ENCODE assay signal across 7 cellular contexts in the genomic region with DNA sequence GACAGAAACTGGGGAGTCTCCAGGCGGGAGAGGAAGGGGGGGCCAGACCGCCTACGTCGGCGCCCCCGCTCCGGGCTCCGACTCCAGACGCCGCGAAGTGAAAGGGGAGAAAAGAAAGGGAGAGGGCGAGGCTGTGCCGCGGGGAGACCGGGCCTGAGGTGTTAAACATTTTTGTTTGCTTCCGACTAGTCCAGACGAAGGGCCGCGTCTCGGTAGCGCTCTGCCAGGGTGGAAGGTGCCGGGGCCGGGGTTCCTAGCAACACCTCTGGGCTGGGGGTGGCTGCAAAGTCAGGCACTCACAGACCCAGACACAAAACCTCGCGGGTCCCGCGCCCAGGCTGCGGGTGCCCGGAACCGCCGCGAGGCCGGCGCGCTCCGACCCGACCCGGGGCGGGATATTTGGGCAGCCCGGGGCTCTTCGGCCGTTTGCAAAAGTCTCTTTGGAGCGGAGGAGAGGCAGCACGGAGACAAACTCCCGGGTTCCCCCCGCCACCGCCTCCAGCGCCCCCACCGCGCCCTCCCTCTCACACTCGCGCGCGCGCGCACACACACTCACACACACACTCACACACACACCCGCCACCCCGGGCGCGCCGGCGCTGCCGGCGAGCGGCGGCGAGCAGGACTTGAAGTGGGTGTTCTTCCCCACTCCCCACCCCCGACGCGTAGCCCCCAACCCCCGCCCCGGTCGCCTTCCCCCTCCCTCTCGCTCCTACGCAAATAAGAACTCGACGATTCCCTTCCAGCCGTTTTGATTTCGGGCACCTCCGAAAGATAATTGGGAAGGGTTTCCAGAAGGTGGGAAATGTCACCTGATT. TPM values are rescaled to one million over a fixed set of nuclear protein-coding genes. Genes with fewer than 3 reads are reported as not detected.
DNase-seq lines count a peak whose midpoint lies in the region; ATAC-seq and TF ChIP-seq lines count a peak whose summit lies in the region.

No MANE protein-coding gene starts in this region.

- no peak for TF ChIP-seq POLR2A in prostate gland (IDR thresholded peaks at IDR 0.05)

- no peaks in the 10 kb centered on the region for H3K27me3 ChIP-seq in prostate gland (replicated peaks; ENCODE audit: insufficient read depth)

- H3K36me3 Mint-ChIP-seq in activated naive CD8-positive, alpha-beta T cell treated with anti-CD3 and anti-CD28 coated beads, Interleukin-2, amount 10 ng/mL, durations not matched to agents 7 days and 5 days = no peaks in the 10 kb centered on the region

- peak overlapping the region; percentile 67 to 76 for H3K27ac ChIP-seq in prostate gland

- peak; percentile 12 for ATAC-seq in activated naive CD8-positive, alpha-beta T cell treated with anti-CD3 and anti-CD28 coated beads, Interleukin-2, amount 10 ng/mL, durations not matched to agents 7 days and 5 days (ENCODE audit: low read depth)
- ATAC-seq in left ventricle myocardium superior (peak; percentile 66), GM18870 (IDR thresholded peaks at IDR 0.05; ENCODE audit: unreplicated experiment) (no peak)

- H3K4me1 Mint-ChIP-seq in activated naive CD8-positive, alpha-beta T cell treated with anti-CD3 and anti-CD28 coated beads, Interleukin-2, amount 10 ng/mL, durations not matched to agents 7 days and 5 days = peaks cover 21% of the 10 kb centered on the region

- POLR2A ChIA-PET in activated naive CD8-positive, alpha-beta T cell treated with anti-CD3 and anti-CD28 coated beads, Interleukin-2, amount 10 ng/mL, durations not matched to agents 7 days and 5 days (lab: Charles Lee) = no interaction called here

- no peak for TF ChIP-seq CTCF in GM20000 (IDR thresholded peaks at IDR 0.05; ENCODE audit: extremely low read depth, missing control alignments)
- TF ChIP-seq CTCF in prostate gland (IDR thresholded peaks at IDR 0.05) = no peak

- H3K9me3 ChIP-seq in prostate gland = no peaks in the 10 kb centered on the region

- intact Hi-C loops in left ventricle myocardium superior (cut with micrococcal nuclease) (loop anchor here (5.0 kb wide), 1 partner anchor 737 kb away; no protein-coding TSS in a partner anchor), prostate gland (cut with DNase I) (loop anchor here (5.0 to 10.0 kb wide), 3 partner anchors 305 to 655 kb away; no protein-coding TSS in a partner anchor)

- H3K9me3 Mint-ChIP-seq in activated naive CD8-positive, alpha-beta T cell treated with anti-CD3 and anti-CD28 coated beads, Interleukin-2, amount 10 ng/mL, durations not matched to agents 7 days and 5 days = no peaks in the 10 kb centered on the region

- peak; percentile 56 for DNase-seq in GM20000 (ENCODE audit: low spot score)
- peak; percentile 48 for DNase-seq in NCI-H510A (lab: John Stamatoyannopoulos, UW)
- DNase-seq in activated naive CD8-positive, alpha-beta T cell treated with anti-CD3 and anti-CD28 coated beads, Interleukin-2, amount 10 ng/mL, durations not matched to agents 7 days and 5 days = peak; percentile 53
- peak; percentile 80 for DNase-seq in left ventricle myocardium superior
- peak; percentile 42 for DNase-seq in prostate gland (ENCODE audit: low spot score)
- no peak for DNase-seq in cerebellum (ENCODE audit: low spot score)

- H3K4me3 ChIP-seq in prostate gland = peak overlapping the region; percentile 43 to 54

- no peaks in the 10 kb centered on the region for H3K36me3 ChIP-seq in prostate gland

- under 1% methylated on average over 78 of the region's 80 CpGs for WGBS in prostate gland

- no peak overlapping the region for H3K27ac Mint-ChIP-seq in activated naive CD8-positive, alpha-beta T cell treated with anti-CD3 and anti-CD28 coated beads, Interleukin-2, amount 10 ng/mL, durations not matched to agents 7 days and 5 days

- peaks cover 62% of the 10 kb centered on the region for H3K27me3 Mint-ChIP-seq in activated naive CD8-positive, alpha-beta T cell treated with anti-CD3 and anti-CD28 coated beads, Interleukin-2, amount 10 ng/mL, durations not matched to agents 7 days and 5 days

- H3K4me3 Mint-ChIP-seq in activated naive CD8-positive, alpha-beta T cell treated with anti-CD3 and anti-CD28 coated beads, Interleukin-2, amount 10 ng/mL, durations not matched to agents 7 days and 5 days = peak overlapping the region; percentile 77

- H3K4me1 ChIP-seq in prostate gland (replicated peaks) = no peaks in the 10 kb centered on the region

RNA-seq across cellular contexts. Expression of gene FST, which starts 0.6 kb away (rescaled TPM):
- under 1 TPM in 1 of 2 experiments, not detected in 1; 0.28 TPM for total RNA-seq in activated naive CD8-positive, alpha-beta T cell treated with anti-CD3 and anti-CD28 coated beads, Interleukin-2, amount 10 ng/mL, durations not matched to agents 7 days and 5 days
- total RNA-seq in left ventricle myocardium superior (3.2 TPM), prostate gland (1 to 10 TPM; 6.0 to 8.4 TPM), cerebellum (12.4 TPM)
